Comparison of ENCODE assay signal across 1 cellular context in genomic region chr6:112925702-112926101, GRCh38.
TF ChIP-seq lines count a peak whose summit lies in the region.

No MANE protein-coding gene starts in this region.

TF ChIP-seq in K562, 482 proteins besides CTCF, POLR2A, EP300 and RAD21 (continued from another document):
- TF ChIP-seq THRB (CRISPR knock-in tag; conservative IDR thresholded peaks at IDR 0.05) (no peak), ZNF316 (IDR thresholded peaks at IDR 0.05) (peak; percentile 49), ZNF518B (CRISPR knock-in tag; IDR thresholded peaks at IDR 0.05) (no peak), ZNF717 (CRISPR knock-in tag; IDR thresholded peaks at IDR 0.05) (no peak), MAFG (tag; conservative IDR thresholded peaks at IDR 0.05) (peak; percentile 73), MAFK (IDR thresholded peaks at IDR 0.05; ENCODE audit: low read length) (peak; percentile 66; the same call in 1 of the 2 replicates), MAFF (IDR thresholded peaks at IDR 0.05; ENCODE audit: low read length) (peak; percentile 62)
